3 cellular contexts compared by ENCODE assay signal in the genomic region with DNA sequence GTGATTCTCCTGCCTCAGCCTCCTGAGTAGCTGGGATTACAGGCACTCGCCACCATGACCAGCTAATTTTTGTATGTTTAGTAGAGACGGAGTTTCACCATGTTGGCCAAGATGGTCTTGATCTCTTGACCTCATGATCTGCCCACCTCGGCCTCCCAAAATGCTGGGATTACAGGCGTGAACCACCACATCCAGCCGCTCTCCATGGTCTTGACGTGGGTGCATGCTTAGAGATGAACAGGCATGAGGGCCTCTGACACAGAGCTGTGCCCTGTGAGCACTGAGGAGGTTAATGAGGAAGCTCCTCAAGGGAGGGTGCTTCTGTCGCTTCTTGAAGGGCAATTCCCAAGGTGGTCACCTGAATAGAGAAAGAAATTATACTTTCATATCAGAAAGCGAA.
TF ChIP-seq lines count a peak whose summit lies in the region.

No MANE protein-coding gene starts in this region.

TF ChIP-seq in A549, 52 proteins besides CTCF, POLR2A, EP300 and RAD21:
- TF ChIP-seq, protein P1, sequence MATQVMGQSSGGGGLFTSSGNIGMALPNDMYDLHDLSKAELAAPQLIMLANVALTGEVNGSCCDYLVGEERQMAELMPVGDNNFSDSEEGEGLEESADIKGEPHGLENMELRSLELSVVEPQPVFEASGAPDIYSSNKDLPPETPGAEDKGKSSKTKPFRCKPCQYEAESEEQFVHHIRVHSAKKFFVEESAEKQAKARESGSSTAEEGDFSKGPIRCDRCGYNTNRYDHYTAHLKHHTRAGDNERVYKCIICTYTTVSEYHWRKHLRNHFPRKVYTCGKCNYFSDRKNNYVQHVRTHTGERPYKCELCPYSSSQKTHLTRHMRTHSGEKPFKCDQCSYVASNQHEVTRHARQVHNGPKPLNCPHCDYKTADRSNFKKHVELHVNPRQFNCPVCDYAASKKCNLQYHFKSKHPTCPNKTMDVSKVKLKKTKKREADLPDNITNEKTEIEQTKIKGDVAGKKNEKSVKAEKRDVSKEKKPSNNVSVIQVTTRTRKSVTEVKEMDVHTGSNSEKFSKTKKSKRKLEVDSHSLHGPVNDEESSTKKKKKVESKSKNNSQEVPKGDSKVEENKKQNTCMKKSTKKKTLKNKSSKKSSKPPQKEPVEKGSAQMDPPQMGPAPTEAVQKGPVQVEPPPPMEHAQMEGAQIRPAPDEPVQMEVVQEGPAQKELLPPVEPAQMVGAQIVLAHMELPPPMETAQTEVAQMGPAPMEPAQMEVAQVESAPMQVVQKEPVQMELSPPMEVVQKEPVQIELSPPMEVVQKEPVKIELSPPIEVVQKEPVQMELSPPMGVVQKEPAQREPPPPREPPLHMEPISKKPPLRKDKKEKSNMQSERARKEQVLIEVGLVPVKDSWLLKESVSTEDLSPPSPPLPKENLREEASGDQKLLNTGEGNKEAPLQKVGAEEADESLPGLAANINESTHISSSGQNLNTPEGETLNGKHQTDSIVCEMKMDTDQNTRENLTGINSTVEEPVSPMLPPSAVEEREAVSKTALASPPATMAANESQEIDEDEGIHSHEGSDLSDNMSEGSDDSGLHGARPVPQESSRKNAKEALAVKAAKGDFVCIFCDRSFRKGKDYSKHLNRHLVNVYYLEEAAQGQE (IDR thresholded peaks at IDR 0.05): peak; percentile 27; the same call in 1 of the 2 replicates

TF ChIP-seq in GM23338, 12 proteins besides CTCF, POLR2A, EP300 and RAD21:
- TF ChIP-seq, protein P1 (IDR thresholded peaks at IDR 0.05; ENCODE audit: unreplicated experiment): peak; percentile 33

TF ChIP-seq in Ishikawa, 13 proteins besides CTCF, POLR2A, EP300 and RAD21:
- TF ChIP-seq, protein P1 (IDR thresholded peaks at IDR 0.05; ENCODE audit: low read depth): peak; percentile 38; the same call in 1 of the 2 replicates
